ENCODE assay signal across 1 cellular context in the genomic region with DNA sequence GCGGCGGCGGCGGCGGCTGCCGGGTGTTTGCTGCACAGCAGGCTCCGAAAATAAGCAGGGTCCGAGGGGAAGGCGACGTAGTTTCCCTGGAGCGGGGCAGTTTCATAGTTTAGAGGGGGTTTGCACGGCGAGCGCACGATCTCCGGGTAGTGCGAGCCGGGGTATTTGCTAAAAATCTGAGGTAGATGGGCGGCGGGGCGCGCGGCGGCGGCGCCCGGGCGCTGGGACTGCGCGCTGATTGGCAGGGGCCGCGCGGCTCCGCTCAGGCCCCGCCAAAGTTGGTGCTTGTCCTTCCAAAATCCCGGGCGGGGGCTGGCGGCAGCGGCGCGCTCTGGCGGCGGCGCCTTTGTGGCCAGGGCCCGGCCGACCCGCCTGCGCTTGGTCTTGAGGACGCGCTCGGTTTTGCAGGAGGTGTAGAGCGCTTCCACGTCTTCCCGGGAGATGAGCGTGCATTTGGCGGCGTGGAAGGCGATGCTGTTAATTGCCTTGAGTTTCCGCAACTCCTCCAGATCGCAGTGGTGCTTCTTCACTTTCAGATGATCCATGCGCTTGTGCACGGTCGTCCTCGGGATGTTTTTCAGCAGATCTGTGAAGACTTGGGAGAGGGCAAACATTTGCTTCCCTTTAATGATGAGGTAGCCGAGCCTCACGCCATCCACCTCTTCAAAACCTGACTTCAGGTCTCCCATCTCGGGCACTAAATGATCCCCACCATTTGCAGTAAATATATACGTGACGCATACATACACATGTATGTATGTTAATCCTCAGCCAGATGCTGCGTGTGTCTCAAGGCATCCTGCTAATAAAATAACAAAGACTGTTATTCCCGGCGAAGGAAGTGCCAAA.
TF ChIP-seq lines count a peak whose summit lies in the region.

No MANE protein-coding gene starts in this region.

TF ChIP-seq in HepG2, 621 proteins besides CTCF, POLR2A, EP300 and RAD21 (continued from another document and continues in another):
- no peak for TF ChIP-seq MLXIP (CRISPR knock-in tag; IDR thresholded peaks at IDR 0.05; ENCODE audit: borderline replicate concordance)
- TF ChIP-seq, protein P1, sequence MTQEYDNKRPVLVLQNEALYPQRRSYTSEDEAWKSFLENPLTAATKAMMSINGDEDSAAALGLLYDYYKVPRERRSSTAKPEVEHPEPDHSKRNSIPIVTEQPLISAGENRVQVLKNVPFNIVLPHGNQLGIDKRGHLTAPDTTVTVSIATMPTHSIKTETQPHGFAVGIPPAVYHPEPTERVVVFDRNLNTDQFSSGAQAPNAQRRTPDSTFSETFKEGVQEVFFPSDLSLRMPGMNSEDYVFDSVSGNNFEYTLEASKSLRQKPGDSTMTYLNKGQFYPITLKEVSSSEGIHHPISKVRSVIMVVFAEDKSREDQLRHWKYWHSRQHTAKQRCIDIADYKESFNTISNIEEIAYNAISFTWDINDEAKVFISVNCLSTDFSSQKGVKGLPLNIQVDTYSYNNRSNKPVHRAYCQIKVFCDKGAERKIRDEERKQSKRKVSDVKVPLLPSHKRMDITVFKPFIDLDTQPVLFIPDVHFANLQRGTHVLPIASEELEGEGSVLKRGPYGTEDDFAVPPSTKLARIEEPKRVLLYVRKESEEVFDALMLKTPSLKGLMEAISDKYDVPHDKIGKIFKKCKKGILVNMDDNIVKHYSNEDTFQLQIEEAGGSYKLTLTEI (CRISPR knock-in tag; conservative IDR thresholded peaks at IDR 0.05), result no peak
- TF ChIP-seq NR2F1 (CRISPR knock-in tag; IDR thresholded peaks at IDR 0.05), result no peak
- no peak for TF ChIP-seq ZNF740 (CRISPR knock-in tag; IDR thresholded peaks at IDR 0.05)
- no peak for TF ChIP-seq NBN (conservative IDR thresholded peaks at IDR 0.05)
- TF ChIP-seq RCOR2 (CRISPR knock-in tag; IDR thresholded peaks at IDR 0.05), result no peak
- no peak for TF ChIP-seq SOX13 (IDR thresholded peaks at IDR 0.05)
- peak in 1 of 2 experiments; percentile 11; a peak in 1 of 4 replicates for TF ChIP-seq SOX13 (CRISPR knock-in tag; conservative IDR thresholded peaks at IDR 0.05 in 1 of 2, IDR thresholded peaks at IDR 0.05 in 1 of 2)
- no peak; the same call in 1 of the 2 replicates for TF ChIP-seq NFYB (CRISPR knock-in tag; IDR thresholded peaks at IDR 0.05)
- TF ChIP-seq DBP (CRISPR knock-in tag; IDR thresholded peaks at IDR 0.05; ENCODE audit: not compliant biosample characterization), result no peak
- no peak for TF ChIP-seq ZSCAN31 (CRISPR knock-in tag; IDR thresholded peaks at IDR 0.05; ENCODE audit: low read depth)
- TF ChIP-seq EZH2 (conservative IDR thresholded peaks at IDR 0.05; ENCODE audit: low read depth, low read length), result no peak
- TF ChIP-seq, protein P2, sequence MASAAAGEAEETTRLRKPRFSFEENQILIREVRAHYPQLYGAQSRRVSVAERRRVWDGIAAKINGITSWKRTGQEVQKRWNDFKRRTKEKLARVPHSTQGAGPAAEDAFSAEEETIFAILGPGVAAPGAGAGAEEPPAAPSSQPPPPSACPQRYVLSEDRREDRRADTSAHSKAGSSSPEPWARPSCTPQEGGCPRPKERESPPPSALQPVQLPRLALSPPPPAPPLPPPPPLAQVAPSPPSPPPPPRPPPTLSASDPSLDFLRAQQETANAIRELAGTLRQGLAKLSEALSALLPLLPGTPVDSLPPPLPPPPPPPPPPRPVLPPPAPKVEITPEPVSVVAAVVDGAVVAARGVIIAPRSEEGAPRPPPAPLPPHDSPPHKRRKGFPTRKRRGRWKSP (CRISPR knock-in tag; IDR thresholded peaks at IDR 0.05), result peak; percentile 81; the same call in 1 of the 2 replicates
- TF ChIP-seq, protein P3, sequence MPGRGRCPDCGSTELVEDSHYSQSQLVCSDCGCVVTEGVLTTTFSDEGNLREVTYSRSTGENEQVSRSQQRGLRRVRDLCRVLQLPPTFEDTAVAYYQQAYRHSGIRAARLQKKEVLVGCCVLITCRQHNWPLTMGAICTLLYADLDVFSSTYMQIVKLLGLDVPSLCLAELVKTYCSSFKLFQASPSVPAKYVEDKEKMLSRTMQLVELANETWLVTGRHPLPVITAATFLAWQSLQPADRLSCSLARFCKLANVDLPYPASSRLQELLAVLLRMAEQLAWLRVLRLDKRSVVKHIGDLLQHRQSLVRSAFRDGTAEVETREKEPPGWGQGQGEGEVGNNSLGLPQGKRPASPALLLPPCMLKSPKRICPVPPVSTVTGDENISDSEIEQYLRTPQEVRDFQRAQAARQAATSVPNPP (CRISPR knock-in tag; IDR thresholded peaks at IDR 0.05), result no peak
- TF ChIP-seq, protein P4, sequence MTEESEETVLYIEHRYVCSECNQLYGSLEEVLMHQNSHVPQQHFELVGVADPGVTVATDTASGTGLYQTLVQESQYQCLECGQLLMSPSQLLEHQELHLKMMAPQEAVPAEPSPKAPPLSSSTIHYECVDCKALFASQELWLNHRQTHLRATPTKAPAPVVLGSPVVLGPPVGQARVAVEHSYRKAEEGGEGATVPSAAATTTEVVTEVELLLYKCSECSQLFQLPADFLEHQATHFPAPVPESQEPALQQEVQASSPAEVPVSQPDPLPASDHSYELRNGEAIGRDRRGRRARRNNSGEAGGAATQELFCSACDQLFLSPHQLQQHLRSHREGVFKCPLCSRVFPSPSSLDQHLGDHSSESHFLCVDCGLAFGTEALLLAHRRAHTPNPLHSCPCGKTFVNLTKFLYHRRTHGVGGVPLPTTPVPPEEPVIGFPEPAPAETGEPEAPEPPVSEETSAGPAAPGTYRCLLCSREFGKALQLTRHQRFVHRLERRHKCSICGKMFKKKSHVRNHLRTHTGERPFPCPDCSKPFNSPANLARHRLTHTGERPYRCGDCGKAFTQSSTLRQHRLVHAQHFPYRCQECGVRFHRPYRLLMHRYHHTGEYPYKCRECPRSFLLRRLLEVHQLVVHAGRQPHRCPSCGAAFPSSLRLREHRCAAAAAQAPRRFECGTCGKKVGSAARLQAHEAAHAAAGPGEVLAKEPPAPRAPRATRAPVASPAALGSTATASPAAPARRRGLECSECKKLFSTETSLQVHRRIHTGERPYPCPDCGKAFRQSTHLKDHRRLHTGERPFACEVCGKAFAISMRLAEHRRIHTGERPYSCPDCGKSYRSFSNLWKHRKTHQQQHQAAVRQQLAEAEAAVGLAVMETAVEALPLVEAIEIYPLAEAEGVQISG (CRISPR knock-in tag; IDR thresholded peaks at IDR 0.05), result peak; percentile 63; the same call in 1 of the 2 replicates
- TF ChIP-seq, protein P5, sequence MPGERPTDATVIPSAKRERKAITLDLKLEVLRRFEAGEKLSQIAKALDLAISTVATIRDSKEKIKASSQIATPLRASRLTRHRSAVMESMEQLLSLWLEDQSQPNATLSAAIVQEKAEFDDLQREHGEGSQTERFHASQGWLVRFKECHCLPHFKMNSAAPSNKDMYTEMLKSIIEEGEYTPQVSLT (CRISPR knock-in tag; IDR thresholded peaks at IDR 0.05; ENCODE audit: borderline replicate concordance, low read depth), result no peak
- peak; percentile 67 for TF ChIP-seq RBFOX2 (IDR thresholded peaks at IDR 0.05; ENCODE audit: low read depth, low read length)
- TF ChIP-seq ZNF256 (CRISPR knock-in tag; conservative IDR thresholded peaks at IDR 0.05), result no peak
- TF ChIP-seq RARG (CRISPR knock-in tag; IDR thresholded peaks at IDR 0.05; ENCODE audit: low read depth), result no peak
- TF ChIP-seq DMAP1 (CRISPR knock-in tag; IDR thresholded peaks at IDR 0.05), result no peak
- TF ChIP-seq, protein P6, sequence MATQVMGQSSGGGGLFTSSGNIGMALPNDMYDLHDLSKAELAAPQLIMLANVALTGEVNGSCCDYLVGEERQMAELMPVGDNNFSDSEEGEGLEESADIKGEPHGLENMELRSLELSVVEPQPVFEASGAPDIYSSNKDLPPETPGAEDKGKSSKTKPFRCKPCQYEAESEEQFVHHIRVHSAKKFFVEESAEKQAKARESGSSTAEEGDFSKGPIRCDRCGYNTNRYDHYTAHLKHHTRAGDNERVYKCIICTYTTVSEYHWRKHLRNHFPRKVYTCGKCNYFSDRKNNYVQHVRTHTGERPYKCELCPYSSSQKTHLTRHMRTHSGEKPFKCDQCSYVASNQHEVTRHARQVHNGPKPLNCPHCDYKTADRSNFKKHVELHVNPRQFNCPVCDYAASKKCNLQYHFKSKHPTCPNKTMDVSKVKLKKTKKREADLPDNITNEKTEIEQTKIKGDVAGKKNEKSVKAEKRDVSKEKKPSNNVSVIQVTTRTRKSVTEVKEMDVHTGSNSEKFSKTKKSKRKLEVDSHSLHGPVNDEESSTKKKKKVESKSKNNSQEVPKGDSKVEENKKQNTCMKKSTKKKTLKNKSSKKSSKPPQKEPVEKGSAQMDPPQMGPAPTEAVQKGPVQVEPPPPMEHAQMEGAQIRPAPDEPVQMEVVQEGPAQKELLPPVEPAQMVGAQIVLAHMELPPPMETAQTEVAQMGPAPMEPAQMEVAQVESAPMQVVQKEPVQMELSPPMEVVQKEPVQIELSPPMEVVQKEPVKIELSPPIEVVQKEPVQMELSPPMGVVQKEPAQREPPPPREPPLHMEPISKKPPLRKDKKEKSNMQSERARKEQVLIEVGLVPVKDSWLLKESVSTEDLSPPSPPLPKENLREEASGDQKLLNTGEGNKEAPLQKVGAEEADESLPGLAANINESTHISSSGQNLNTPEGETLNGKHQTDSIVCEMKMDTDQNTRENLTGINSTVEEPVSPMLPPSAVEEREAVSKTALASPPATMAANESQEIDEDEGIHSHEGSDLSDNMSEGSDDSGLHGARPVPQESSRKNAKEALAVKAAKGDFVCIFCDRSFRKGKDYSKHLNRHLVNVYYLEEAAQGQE (IDR thresholded peaks at IDR 0.05; ENCODE audit: borderline replicate concordance in 1 of 2, low read depth in 1 of 2, low read length in 2 of 2), result no peak
- TF ChIP-seq, protein P7, sequence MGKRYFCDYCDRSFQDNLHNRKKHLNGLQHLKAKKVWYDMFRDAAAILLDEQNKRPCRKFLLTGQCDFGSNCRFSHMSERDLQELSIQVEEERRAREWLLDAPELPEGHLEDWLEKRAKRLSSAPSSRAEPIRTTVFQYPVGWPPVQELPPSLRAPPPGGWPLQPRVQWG (CRISPR knock-in tag; IDR thresholded peaks at IDR 0.05; ENCODE audit: borderline replicate concordance, low read depth), result no peak
- no peak for TF ChIP-seq ZNF343 (CRISPR knock-in tag; IDR thresholded peaks at IDR 0.05)
- TF ChIP-seq HDAC1 (CRISPR knock-in tag; IDR thresholded peaks at IDR 0.05), result no peak; the same call in none of the 2 replicates
- no peak for TF ChIP-seq ZNF281 (CRISPR knock-in tag; IDR thresholded peaks at IDR 0.05; ENCODE audit: borderline replicate concordance)
- TF ChIP-seq ELF1 (CRISPR knock-in tag; IDR thresholded peaks at IDR 0.05), result no peak
- TF ChIP-seq KDM1A (CRISPR knock-in tag; IDR thresholded peaks at IDR 0.05), result no peak; the same call in 1 of the 2 replicates
- TF ChIP-seq ZNF589 (CRISPR knock-in tag; conservative IDR thresholded peaks at IDR 0.05), result no peak
- no peak for TF ChIP-seq ZNF713 (CRISPR knock-in tag; IDR thresholded peaks at IDR 0.05)
- no peak for TF ChIP-seq ZNF672 (CRISPR knock-in tag; IDR thresholded peaks at IDR 0.05)
- TF ChIP-seq HNRNPUL1 (IDR thresholded peaks at IDR 0.05; ENCODE audit: low read depth, low read length), result no peak
- TF ChIP-seq NR2C2 (CRISPR knock-in tag; IDR thresholded peaks at IDR 0.05; ENCODE audit: borderline replicate concordance), result no peak
- peak; percentile 35; the same call in 1 of the 2 replicates for TF ChIP-seq PHF21A (CRISPR knock-in tag; IDR thresholded peaks at IDR 0.05)
- no peak for TF ChIP-seq SP1 (IDR thresholded peaks at IDR 0.05)
- no peak for TF ChIP-seq SP1 (CRISPR knock-in tag; IDR thresholded peaks at IDR 0.05)
- TF ChIP-seq KAT7 (CRISPR knock-in tag; IDR thresholded peaks at IDR 0.05; ENCODE audit: borderline replicate concordance), result no peak
